In genomic region chr22:37725551-37726239, GRCh38 we compare ENCODE assay signal across 31 cellular contexts.
"Had no signal": no experiment of that assay in that cellular context is flagged by ENCODE, and none has a peak within 500 bp of the region (broad histone marks: within the 10 kb centered on the region; RNA-seq: fewer than 3 reads in every experiment).

No MANE protein-coding gene starts in this region.

- H3K4me1 Mint-ChIP-seq: activated B cell treated with CpG ODN at 0.5 μM for 24 hours had no signal

- H3K9me3 ChIP-seq: Peyer's patch had no signal

- H3K4me3 Mint-ChIP-seq: activated B cell treated with CpG ODN at 0.5 μM for 24 hours; activated CD4-positive, alpha-beta memory T cell treated with anti-CD3 and anti-CD28 coated beads for 36 hours; activated naive CD8-positive, alpha-beta T cell treated with anti-CD3 and anti-CD28 coated beads for 36 hours had no signal

- H3K27ac ChIP-seq: brain microvascular endothelial cell, KMS-11, Peyer's patch, VCaP had no signal

- H3K36me3 ChIP-seq: brain microvascular endothelial cell, Peyer's patch had no signal

- H3K27ac Mint-ChIP-seq: activated B cell treated with CpG ODN at 0.5 μM for 24 hours; activated CD4-positive, alpha-beta memory T cell treated with anti-CD3 and anti-CD28 coated beads for 36 hours; activated naive CD8-positive, alpha-beta T cell treated with anti-CD3 and anti-CD28 coated beads for 36 hours had no signal

- DNase-seq: activated B cell treated with CpG ODN at 0.5 μM for 24 hours; activated CD4-positive, alpha-beta T cell treated with anti-CD3 and anti-CD28 coated beads for 4 hours; activated CD4-positive, alpha-beta T cell treated with anti-CD3 and anti-CD28 coated beads, Interleukin-2, amount 50 U/mL, for 1 hour; activated CD4-positive, CD25-positive, alpha-beta regulatory T cell treated with anti-CD3 and anti-CD28 coated beads, Interleukin-2, amount 50 U/mL, for 72 hours; activated CD8-positive, alpha-beta memory T cell treated with anti-CD3 and anti-CD28 coated beads, Interleukin-2, amount 50 U/mL, for 4 hours; activated effector memory CD4-positive, alpha-beta T cell treated with anti-CD3 and anti-CD28 coated beads, Interleukin-2, amount 50 U/mL, for 16 hours; activated naive CD4-positive, alpha-beta T cell; activated naive CD4-positive, alpha-beta T cell treated with anti-CD3 and anti-CD28 coated beads, Interleukin-2, amount 50 U/mL, for 16 hours; activated naive CD8-positive, alpha-beta T cell treated with anti-CD3 and anti-CD28 coated beads for 36 hours; activated T-cell treated with anti-CD3 and anti-CD28 coated beads for 4 hours; activated T-cell treated with anti-CD3 and anti-CD28 coated beads, Interleukin-2, amount 50 U/mL, for 48 hours; amniotic stem cell; aorta; MM.1S; NCI-H1092; NCI-H1436 treated with DMSO at 0.1 percent for 48 hours; NCI-H1694 treated with DMSO at 0.1 percent for 48 hours; NCI-H2029; NCI-H345; NCI-H524 treated with DMSO at 0.1 percent for 48 hours; NK-92 treated with Interleukin-12 subunit alpha and Interleukin-12 subunit beta, amount 100 ng/mL, for 24 hours; PC-3; Peyer's patch; SHP77 treated with DMSO at 0.1 percent for 48 hours; SW 1271; T-helper 1 cell; T-helper 9 cell had no signal

- ATAC-seq: PC-3 had no signal

- H3K27me3 Mint-ChIP-seq: activated B cell treated with CpG ODN at 0.5 μM for 24 hours; activated CD4-positive, alpha-beta memory T cell treated with anti-CD3 and anti-CD28 coated beads for 36 hours; activated naive CD8-positive, alpha-beta T cell treated with anti-CD3 and anti-CD28 coated beads for 36 hours had no signal

- H3K4me3 ChIP-seq: Peyer's patch had no signal

- H3K27me3 ChIP-seq: brain microvascular endothelial cell, Peyer's patch had no signal

- H3K36me3 Mint-ChIP-seq: activated CD4-positive, alpha-beta memory T cell treated with anti-CD3 and anti-CD28 coated beads for 36 hours; activated naive CD8-positive, alpha-beta T cell treated with anti-CD3 and anti-CD28 coated beads for 36 hours had no signal

- H3K9ac ChIP-seq: KMS-11 had no signal

- H3K9me3 Mint-ChIP-seq: activated B cell treated with CpG ODN at 0.5 μM for 24 hours; activated CD4-positive, alpha-beta memory T cell treated with anti-CD3 and anti-CD28 coated beads for 36 hours; activated naive CD8-positive, alpha-beta T cell treated with anti-CD3 and anti-CD28 coated beads for 36 hours had no signal

- H3K4me2 ChIP-seq: KMS-11 had no signal
